25 cellular contexts compared by ENCODE assay signal in the genomic region with DNA sequence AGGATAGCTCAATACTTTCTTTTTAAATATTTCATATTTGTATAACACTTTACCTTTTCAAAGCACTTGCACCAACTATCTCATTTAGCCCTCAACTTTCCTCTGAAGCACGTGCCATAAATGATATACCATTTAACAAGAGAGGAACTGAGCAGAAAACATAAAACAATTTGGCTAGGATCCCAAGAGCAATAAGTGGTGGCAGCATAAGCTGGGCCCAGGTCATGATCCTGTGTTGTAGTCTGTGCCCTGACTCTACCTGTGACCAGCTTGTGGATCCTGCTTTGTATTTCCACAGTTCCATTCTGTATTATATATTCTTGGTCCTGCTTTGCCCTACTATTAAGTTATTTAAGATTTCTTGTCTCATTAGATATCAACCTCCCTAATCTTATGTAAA. TPM values are rescaled to one million over a fixed set of nuclear protein-coding genes. Genes with fewer than 3 reads are reported as not detected.
DNase-seq lines count a peak whose midpoint lies in the region; ATAC-seq and TF ChIP-seq lines count a peak whose summit lies in the region.
"Had no signal": no experiment of that assay in that cellular context is flagged by ENCODE, and none has a peak within 500 bp of the region (broad histone marks: within the 10 kb centered on the region; RNA-seq: fewer than 3 reads in every experiment).

No MANE protein-coding gene starts in this region.

- H3K4me3 ChIP-seq in heart right ventricle (no peak overlapping the region), SJCRH30 (no peak overlapping the region)

- peaks cover 28% of the 10 kb centered on the region for H3K36me3 Mint-ChIP-seq in activated T-helper 17 cell treated with anti-CD3 and anti-CD28 coated beads, Interleukin-2, amount 50 U/mL, for 72 hours (ENCODE audit: low read depth)

- H3K9me3 ChIP-seq in heart right ventricle = no peaks in the 10 kb centered on the region
- H3K9me3 ChIP-seq in SJCRH30 (replicated peaks) = no peaks in the 10 kb centered on the region
- H3K9me3 ChIP-seq: BE2C had no signal

- no peaks in the 10 kb centered on the region for H3K9me3 Mint-ChIP-seq in activated T-helper 17 cell treated with anti-CD3 and anti-CD28 coated beads, Interleukin-2, amount 50 U/mL, for 72 hours
- H3K9me3 Mint-ChIP-seq: CD14-positive monocyte had no signal

- ATAC-seq in Right ventricle myocardium superior (ENCODE audit: poor library complexity) = peak; percentile 26
- no peak for ATAC-seq in heart right ventricle
- ATAC-seq in activated T-helper 17 cell treated with anti-CD3 and anti-CD28 coated beads, Interleukin-2, amount 50 U/mL, for 72 hours (replicated peaks) = no peak
- no peak for ATAC-seq in GM18502 (IDR thresholded peaks at IDR 0.05; ENCODE audit: poor library complexity, unreplicated experiment)
- ATAC-seq: PC-3, Right ventricle myocardium inferior had no signal

- no peaks in the 10 kb centered on the region for H3K27me3 ChIP-seq in heart right ventricle
- no peaks in the 10 kb centered on the region for H3K27me3 ChIP-seq in SJCRH30
- H3K27me3 ChIP-seq: BE2C had no signal

- no peaks in the 10 kb centered on the region for H3K27me3 Mint-ChIP-seq in activated T-helper 17 cell treated with anti-CD3 and anti-CD28 coated beads, Interleukin-2, amount 50 U/mL, for 72 hours

- intact Hi-C loops in Right ventricle myocardium superior (cut with DNase I) = no loop called here
- intact Hi-C loops in heart right ventricle (cut with DNase I) = no loop called here

- H3K27ac ChIP-seq in heart right ventricle = no peak overlapping the region
- no peak overlapping the region for H3K27ac ChIP-seq in SJCRH30
- H3K27ac ChIP-seq: HL-60 had no signal

- H3K27ac Mint-ChIP-seq in activated T-helper 17 cell treated with anti-CD3 and anti-CD28 coated beads, Interleukin-2, amount 50 U/mL, for 72 hours = peak overlapping the region; percentile 60

- H3K4me3 Mint-ChIP-seq in activated T-helper 17 cell treated with anti-CD3 and anti-CD28 coated beads, Interleukin-2, amount 50 U/mL, for 72 hours = no peak overlapping the region
- H3K4me3 Mint-ChIP-seq: CD14-positive monocyte had no signal

- 63 to 64% methylated on average over 1 of the region's 1 CpG for WGBS in heart right ventricle, 2 donors

- DNase-seq in NCI-H1105 treated with DMSO at 0.1 percent for 48 hours (lab: John Stamatoyannopoulos, UW) (peak; percentile 17), NCI-H1105 (lab: John Stamatoyannopoulos, UW) (no peak), Right ventricle myocardium superior (no peak), heart right ventricle (no peak), SJCRH30 (no peak)
- DNase-seq: 8988T; ACHN; BE2C; EL; GDM1; NCI-H1048; NCI-H1436; NCI-H187; NCI-H2081 treated with DMSO at 0.1 percent for 48 hours; NCI-H2171; NCI-H226; NCI-H510A treated with DMSO at 0.1 percent for 48 hours; NCI-H748 treated with DMSO at 0.1 percent for 48 hours; NK-92 treated with Interleukin-12 subunit alpha and Interleukin-12 subunit beta, amount 100 ng/mL, for 24 hours; PC-3 had no signal

- H3K4me1 ChIP-seq in heart right ventricle (peaks cover 0 to 33% (median 19%) of the 10 kb centered on the region in 9 donors), SJCRH30 (no peaks in the 10 kb centered on the region)

- TF ChIP-seq CTCF in heart right ventricle (IDR thresholded peaks at IDR 0.05) = no peak

- H3K4me1 Mint-ChIP-seq in activated T-helper 17 cell treated with anti-CD3 and anti-CD28 coated beads, Interleukin-2, amount 50 U/mL, for 72 hours = peaks cover 5% of the 10 kb centered on the region
- H3K4me1 Mint-ChIP-seq: CD14-positive monocyte had no signal

- H3K36me3 ChIP-seq in heart right ventricle (peaks cover 0 to 54% (median 10%) of the 10 kb centered on the region in 9 donors), SJCRH30 (peaks cover 3% of the 10 kb centered on the region; the same call in 1 of the 2 replicates)

RNA-seq across cellular contexts. Expression of gene ATP5MG, which starts 11.5 kb away (rescaled TPM):
- total RNA-seq in Right ventricle myocardium superior (748 TPM), heart right ventricle (100 to 1,000 TPM; 482 to 777 (median 688) TPM)
- 100 to 1,000 TPM; 365 to 800 TPM for polyA plus RNA-seq in heart right ventricle
- 100 to 1,000 TPM; 155 to 275 TPM for total RNA-seq in activated T-helper 17 cell treated with anti-CD3 and anti-CD28 coated beads, Interleukin-2, amount 50 U/mL, for 72 hours
- total RNA-seq in SJCRH30 (2014; rRNA removed; shearing (Covaris generic)) = 165 and 191 TPM in 2 replicates

RNA-seq across cellular contexts. Expression of gene KMT2A, which starts 23.4 kb away (rescaled TPM):
- total RNA-seq in Right ventricle myocardium superior = 23.6 TPM
- total RNA-seq in heart right ventricle = 10 to 100 TPM; 16.3 to 44.5 (median 38.9) TPM
- 10 to 100 TPM in 1 of 2 donors, 1 to 10 TPM in 1; 4.1 to 13.8 TPM for polyA plus RNA-seq in heart right ventricle
- 100 to 1,000 TPM in 1 of 2 donors, 10 to 100 TPM in 1; 81.6 to 118 TPM for total RNA-seq in activated T-helper 17 cell treated with anti-CD3 and anti-CD28 coated beads, Interleukin-2, amount 50 U/mL, for 72 hours
- total RNA-seq in SJCRH30 (2014; rRNA removed; shearing (Covaris generic)) = 32.3 and 33.2 TPM in 2 replicates

RNA-seq across cellular contexts. Expression of gene UBE4A, which starts 53.5 kb away (rescaled TPM):
- total RNA-seq in Right ventricle myocardium superior = 33.2 TPM
- total RNA-seq in heart right ventricle = 10 to 100 TPM; 38.4 to 46.4 (median 42.3) TPM
- 10 to 100 TPM; 12.7 to 22.8 TPM for polyA plus RNA-seq in heart right ventricle
- total RNA-seq in activated T-helper 17 cell treated with anti-CD3 and anti-CD28 coated beads, Interleukin-2, amount 50 U/mL, for 72 hours = 10 to 100 TPM; 40.9 to 48.3 TPM
- 32.8 and 34.7 TPM in 2 replicates for total RNA-seq in SJCRH30 (2014; rRNA removed; shearing (Covaris generic))
